Comparison of ENCODE assay signal across 12 cellular contexts in genomic region chr7:130393799-130394411, GRCh38. TPM values are rescaled to one million over a fixed set of nuclear protein-coding genes. Genes with fewer than 3 reads are reported as not detected.
DNase-seq lines count a peak whose midpoint lies in the region; ATAC-seq and TF ChIP-seq lines count a peak whose summit lies in the region.
"Had no signal": no experiment of that assay in that cellular context is flagged by ENCODE, and none has a peak within 500 bp of the region (broad histone marks: within the 10 kb centered on the region; RNA-seq: fewer than 3 reads in every experiment).

No MANE protein-coding gene starts in this region.

- no peaks in the 10 kb centered on the region for H3K79me2 ChIP-seq in neural progenitor cell (ENCODE audit: low read depth)

- H3K4me3 ChIP-seq in adipocyte (ENCODE audit: low read length) (no peak overlapping the region), neural progenitor cell (no peak overlapping the region)

- H4K20me1 ChIP-seq in neural progenitor cell (ENCODE audit: low read depth), result no peaks in the 10 kb centered on the region

- H3K27me3 ChIP-seq in adipocyte (replicated peaks; ENCODE audit: control insufficient read depth, insufficient read depth, low read length) (no peaks in the 10 kb centered on the region), neural progenitor cell (no peaks in the 10 kb centered on the region)

- peaks cover 2% of the 10 kb centered on the region for H3K9me3 Mint-ChIP-seq in neural progenitor cell
- H3K9me3 Mint-ChIP-seq: type B pancreatic cell had no signal

- TF ChIP-seq CTCF in neural progenitor cell (IDR thresholded peaks at IDR 0.05), result no peak

- no peaks in the 10 kb centered on the region for H3K9me3 ChIP-seq in adipocyte (ENCODE audit: control insufficient read depth, low read length)
- no peaks in the 10 kb centered on the region for H3K9me3 ChIP-seq in neural progenitor cell (ENCODE audit: low read depth)

- peaks cover 18% of the 10 kb centered on the region for H3K36me3 Mint-ChIP-seq in neural progenitor cell

- H3K27ac ChIP-seq in neural progenitor cell, result peak overlapping the region; percentile 10
- H3K27ac ChIP-seq: KMS-11 had no signal

- H3K4me1 ChIP-seq in adipocyte (ENCODE audit: control insufficient read depth, insufficient read depth, low read length) (peaks cover 76% of the 10 kb centered on the region), neural progenitor cell (peaks cover 29% of the 10 kb centered on the region)

- in situ Hi-C loops in KBM-7 (cut with MboI; ENCODE audit: low pct_unique_long_range_greater_than_20kb, low sequenced_read_pairs), result no loop called here

- ATAC-seq in HG03457 (IDR thresholded peaks at IDR 0.05; ENCODE audit: unreplicated experiment), result no peak

- peak overlapping the region; percentile 11 for H3K4me2 ChIP-seq in neural progenitor cell
- H3K4me2 ChIP-seq: KMS-11 had no signal

- peaks cover 53% of the 10 kb centered on the region for H3K4me1 Mint-ChIP-seq in neural progenitor cell

- H3K27me3 Mint-ChIP-seq in neural progenitor cell (ENCODE audit: insufficient read depth, low read depth), result no peaks in the 10 kb centered on the region
- H3K27me3 Mint-ChIP-seq: type B pancreatic cell had no signal

- DNase-seq in NCI-H187 (lab: John Stamatoyannopoulos, UW), result peak; percentile 42 to 91
- DNase-seq in NCI-H187 treated with DMSO at 0.1 percent for 48 hours (lab: John Stamatoyannopoulos, UW), result no peak
- peak; percentile 81 for DNase-seq in KBM-7
- DNase-seq in adipocyte (ENCODE audit: low read depth), result no peak
- DNase-seq in neural progenitor cell (ENCODE audit: low spot score), result no peak
- DNase-seq in LoVo (ENCODE audit: low spot score), result no peak
- no peak for DNase-seq in DMS153 treated with DMSO at 0.1 percent for 48 hours (lab: John Stamatoyannopoulos, UW; ENCODE audit: unreplicated experiment)
- DNase-seq: DMS53, NCI-H345 had no signal

- H3K27ac Mint-ChIP-seq in neural progenitor cell, result peak overlapping the region; percentile 31
- H3K27ac Mint-ChIP-seq: type B pancreatic cell had no signal

- no peak overlapping the region for H3K4me3 Mint-ChIP-seq in neural progenitor cell
- H3K4me3 Mint-ChIP-seq: type B pancreatic cell had no signal

- H3K36me3 ChIP-seq in adipocyte (ENCODE audit: control insufficient read depth, insufficient read depth, low read length, severe bottlenecking) (no peaks in the 10 kb centered on the region), neural progenitor cell (no peaks in the 10 kb centered on the region)

- H2AFZ ChIP-seq in neural progenitor cell (replicated peaks), result no peak overlapping the region

- no peaks in the 10 kb centered on the region for H3F3A ChIP-seq in neural progenitor cell (ENCODE audit: low read depth)

- peak overlapping the region; percentile 31 for H3K9ac ChIP-seq in adipocyte (ENCODE audit: low read length)
- no peak overlapping the region for H3K9ac ChIP-seq in neural progenitor cell
- H3K9ac ChIP-seq: KMS-11 had no signal

RNA-seq across cellular contexts. Expression of gene CPA1, which starts 13.6 kb away (rescaled TPM):
- total RNA-seq in neural progenitor cell (ENCODE audit: low replicate concordance), result not detected in 2 replicates

RNA-seq across cellular contexts. Expression of gene CEP41, which starts 46.9 kb away (rescaled TPM):
- total RNA-seq in neural progenitor cell (ENCODE audit: low replicate concordance), result 14.5 and 16.5 TPM in 2 replicates

RNA-seq across cellular contexts. Expression of gene CPA5, which starts 49.3 kb away (rescaled TPM):
- 0.50 TPM in 1 of 2 replicates, not detected in the other for total RNA-seq in neural progenitor cell (ENCODE audit: low replicate concordance)

Comparison
In these comparisons a context has a peak if more than half of its experiments do, and no peak if none do; other contexts are left out.
1. DNase-seq: peak in NCI-H187 (2 of 2) and KBM-7 (single experiment); none in NCI-H187 treated with DMSO at 0.1 percent for 48 hours (single experiment), adipocyte (single experiment), neural progenitor cell (single experiment), LoVo (single experiment) and DMS153 treated with DMSO at 0.1 percent for 48 hours (single experiment).